Comparison of ENCODE assay signal across 10 cellular contexts in the genomic region with DNA sequence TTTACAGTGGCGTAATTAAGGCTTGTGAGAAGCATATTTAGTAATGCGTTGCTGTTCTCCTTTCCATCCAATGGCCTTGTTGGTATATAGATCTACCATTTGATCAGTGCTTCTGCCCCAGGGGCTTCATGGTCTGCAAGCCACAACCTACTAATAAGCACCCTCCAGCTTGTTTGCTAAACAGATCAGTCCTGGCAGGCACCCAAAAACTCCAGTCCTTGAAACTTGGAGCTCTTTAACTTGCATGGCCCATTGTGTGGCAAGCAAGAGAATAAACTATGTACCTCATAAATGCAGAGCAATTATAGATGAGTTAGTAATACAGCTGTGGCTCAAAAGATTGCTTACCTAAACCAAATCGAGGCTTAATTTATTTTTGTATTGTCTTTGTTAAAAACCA.
A peak's percentile ranks its signal among the peaks of the same experiment; 100 is the strongest.
DNase-seq lines count a peak whose midpoint lies in the region; ATAC-seq and TF ChIP-seq lines count a peak whose summit lies in the region.
"Had no signal": no experiment of that assay in that cellular context is flagged by ENCODE, and none has a peak within 500 bp of the region (broad histone marks: within the 10 kb centered on the region; RNA-seq: fewer than 3 reads in every experiment).

No MANE protein-coding gene starts in this region.

- 0 out of 2 replicates have a peak, but pooled peaks cover 4% of the 10 kb centered on the region for H3K36me3 Mint-ChIP-seq in HFFc6 (ENCODE audit: low read depth)

- no peaks in the 10 kb centered on the region for H3K36me3 ChIP-seq in sigmoid colon
- H3K36me3 ChIP-seq: left lung had no signal

- TF ChIP-seq EP300 in sigmoid colon (IDR thresholded peaks at IDR 0.05) = no peak

- H3K27me3 ChIP-seq in sigmoid colon = no peaks in the 10 kb centered on the region

- H3K27ac Mint-ChIP-seq in HFFc6 = no peak overlapping the region

- no peak for TF ChIP-seq POLR2A in sigmoid colon (IDR thresholded peaks at IDR 0.05)

- WGBS in sigmoid colon, 2 donors = 58 to 75% methylated on average over 3 of the region's 3 CpGs

- no peaks in the 10 kb centered on the region for H3K4me1 Mint-ChIP-seq in HFFc6 (ENCODE audit: low read depth)

- no peaks in the 10 kb centered on the region for H3K9me3 ChIP-seq in sigmoid colon
- H3K9me3 ChIP-seq: left lung had no signal

- no peaks in the 10 kb centered on the region for H3K4me1 ChIP-seq in sigmoid colon
- H3K4me1 ChIP-seq: left lung had no signal

- peaks cover 22% of the 10 kb centered on the region for H3K9me3 Mint-ChIP-seq in HFFc6

- H3K27ac ChIP-seq in sigmoid colon = no peak overlapping the region
- H3K27ac ChIP-seq: left lung had no signal

- H3K27me3 Mint-ChIP-seq in HFFc6 (ENCODE audit: insufficient read depth) = no peaks in the 10 kb centered on the region; the same call in 1 of the 2 replicates

- DNase-seq in Ammon's horn (ENCODE audit: low spot score) (peak; percentile 10), NCI-H1105 (lab: John Stamatoyannopoulos, UW) (peak; percentile 98), NCI-H748 (lab: John Stamatoyannopoulos, UW; ENCODE audit: unreplicated experiment) (peak; percentile 99), fibroblast of villous mesenchyme (ENCODE audit: low read depth) (peak; percentile 4), T-helper 1 cell (no peak), HFFc6 (no peak), sigmoid colon (no peak)
- DNase-seq: activated T-cell treated with anti-CD3 and anti-CD28 coated beads for 4 hours, left lung had no signal

- no peak for ATAC-seq in HG03439 (IDR thresholded peaks at IDR 0.05; ENCODE audit: unreplicated experiment)
- ATAC-seq: left lung had no signal

- TF ChIP-seq CTCF in fibroblast of villous mesenchyme (IDR thresholded peaks at IDR 0.05; ENCODE audit: insufficient read depth, low read depth, low read length) = no peak
- TF ChIP-seq CTCF in HFFc6 (IDR thresholded peaks at IDR 0.05) = no peak
- TF ChIP-seq CTCF in sigmoid colon (IDR thresholded peaks at IDR 0.05) = no peak

- H3K4me3 Mint-ChIP-seq in HFFc6 = no peak overlapping the region

- H3K4me3 ChIP-seq in fibroblast of villous mesenchyme (ENCODE audit: low read depth, low read length) = no peak overlapping the region
- H3K4me3 ChIP-seq in sigmoid colon = no peak overlapping the region
- H3K4me3 ChIP-seq: left lung had no signal

- intact Hi-C loops in sigmoid colon (cut with DNase I) = no loop called here

Comparison
In these comparisons a context has a peak if more than half of its experiments do, and no peak if none do; other contexts are left out.
1. DNase-seq: peak in Ammon's horn (single experiment), NCI-H1105 (single experiment), NCI-H748 (single experiment) and fibroblast of villous mesenchyme (single experiment); none in T-helper 1 cell (0 of 5), HFFc6 (single experiment) and sigmoid colon (single experiment).